In the genomic region with DNA sequence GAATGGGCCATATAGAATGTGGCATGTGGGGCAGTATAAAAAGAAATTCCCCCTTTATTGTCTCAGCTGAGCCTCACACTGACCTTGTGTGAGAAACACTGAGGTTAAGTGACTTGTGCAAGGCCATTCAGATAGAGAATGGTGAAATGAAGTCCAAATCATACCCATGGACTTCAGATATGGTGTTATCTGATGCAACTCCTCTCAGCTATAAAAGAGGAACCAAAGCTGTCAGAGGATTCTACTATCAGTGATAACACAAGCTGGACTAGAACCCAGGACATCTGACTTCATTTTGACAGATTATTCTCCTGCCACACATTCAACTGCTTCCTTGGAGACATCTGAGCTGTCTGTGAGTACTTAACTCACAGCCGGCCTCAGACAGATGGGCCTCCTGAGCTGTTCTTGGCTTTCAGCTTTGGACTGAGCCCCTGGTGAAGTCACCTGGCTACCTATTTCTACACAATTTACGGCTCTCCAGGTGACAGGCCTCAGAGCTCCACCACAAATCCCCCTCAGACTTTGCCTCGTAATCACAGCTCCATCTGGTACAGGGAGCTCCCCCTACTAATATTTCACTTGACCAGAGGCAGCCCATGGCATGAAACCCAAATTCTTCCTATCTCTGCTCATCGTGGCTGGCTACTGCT, we compare ENCODE assay signal across 21 cellular contexts.
"Had no signal": no experiment of that assay in that cellular context is flagged by ENCODE, and none has a peak within 500 bp of the region (broad histone marks: within the 10 kb centered on the region; RNA-seq: fewer than 3 reads in every experiment).

No MANE protein-coding gene starts in this region.

- H3K36me3 ChIP-seq: right atrium auricular region had no signal

- H3K9me3 ChIP-seq: right atrium auricular region, tibial artery had no signal

- H3K4me1 ChIP-seq: foreskin keratinocyte had no signal

- H3K27me3 ChIP-seq: brain microvascular endothelial cell, foreskin keratinocyte, right atrium auricular region, tibial artery had no signal

- H3K27ac ChIP-seq: brain microvascular endothelial cell, foreskin keratinocyte, right atrium auricular region, skin epidermis, tibial artery had no signal

- FAIRE-seq: urothelium cell line had no signal

- H3K4me3 ChIP-seq: right atrium auricular region, skin epidermis, tibial artery had no signal

- ATAC-seq: activated CD8-positive, alpha-beta T cell treated with anti-CD3 and anti-CD28 coated beads for 36 hours; activated T-cell treated with anti-CD3 and anti-CD28 coated beads, Interleukin-2, amount 50 U/mL, for 72 hours; foreskin keratinocyte; stimulated activated naive B cell treated with anti-CD40 and anti-IgM and Interleukin-4, amounts not matched to agents 10 μg/mL and 1 μg/mL and 100 μg/mL, for 72 hours; WTC11 had no signal

- DNase-seq: activated CD4-positive, alpha-beta T cell treated with anti-CD3 and anti-CD28 coated beads for 4 hours; activated CD8-positive, alpha-beta memory T cell treated with anti-CD3 and anti-CD28 coated beads, Interleukin-2, amount 50 U/mL, for 48 hours; activated CD8-positive, alpha-beta T cell treated with anti-CD3 and anti-CD28 coated beads for 36 hours; activated gamma-delta T cell treated with Interleukin-2 at 50 U/mL for 16 hours; activated naive CD8-positive, alpha-beta T cell treated with anti-CD3 and anti-CD28 coated beads for 36 hours; activated T-cell treated with anti-CD3 and anti-CD28 coated beads, Interleukin-2, amount 50 U/mL, for 72 hours; anterior cingulate cortex; brain microvascular endothelial cell; effector memory CD4-positive, alpha-beta T cell; foreskin keratinocyte; kidney glomerular epithelial cell; nephron progenitor cell; occipital lobe; stimulated activated CD4-positive, alpha-beta T cell treated with anti-CD3 and anti-CD28 coated beads, Interleukin-15, amount 100 ng/mL, for 24 hours; stimulated activated CD4-positive, alpha-beta T cell treated with anti-CD3 and anti-CD28 coated beads, Interleukin-4, amount 100 ng/mL, for 1 hour; stimulated activated naive B cell treated with anti-CD40 and anti-IgM and Interleukin-4, amounts not matched to agents 10 μg/mL and 1 μg/mL and 100 μg/mL, for 72 hours; tibial artery had no signal
